ENCODE assay signal across 2 cellular contexts in genomic region chr5:119022773-119023172, GRCh38.
TF ChIP-seq lines count a peak whose summit lies in the region.

No MANE protein-coding gene starts in this region.

TF ChIP-seq in GM12891, 5 proteins besides CTCF, POLR2A, EP300 and RAD21:
- TF ChIP-seq SPI1 (IDR thresholded peaks at IDR 0.05; ENCODE audit: low read depth, low read length) (no peak), POU2F2 (IDR thresholded peaks at IDR 0.05; ENCODE audit: low read depth, low read length) (no peak), TAF1 (IDR thresholded peaks at IDR 0.05; ENCODE audit: low read depth, low read length) (no peak), PAX5 (IDR thresholded peaks at IDR 0.05; ENCODE audit: insufficient read depth, low read length, severe bottlenecking) (no peak), POLR2AphosphoS5 (IDR thresholded peaks at IDR 0.05; ENCODE audit: low read depth, low read length) (no peak)

TF ChIP-seq in GM12878, 131 proteins besides CTCF, POLR2A, EP300 and RAD21:
- TF ChIP-seq HDAC6 (IDR thresholded peaks at IDR 0.05; ENCODE audit: unreplicated experiment), result no peak
